In genomic region chr5:33712664-33713063, GRCh38 we compare ENCODE assay signal across 1 cellular context.
TF ChIP-seq lines count a peak whose summit lies in the region.

No MANE protein-coding gene starts in this region.

TF ChIP-seq in GM12878, 131 proteins besides CTCF, POLR2A, EP300 and RAD21 (continued from another document):
- TF ChIP-seq REST (IDR thresholded peaks at IDR 0.05; ENCODE audit: low read depth, low read length) (no peak), RCOR1 (conservative IDR thresholded peaks at IDR 0.05; ENCODE audit: low read depth, low read length) (no peak), PML (IDR thresholded peaks at IDR 0.05; ENCODE audit: low read length) (no peak), SUZ12 (IDR thresholded peaks at IDR 0.05; ENCODE audit: unreplicated experiment) (no peak), ZBED1 (IDR thresholded peaks at IDR 0.05; ENCODE audit: borderline replicate concordance) (no peak), SREBF2 (IDR thresholded peaks at IDR 0.05; ENCODE audit: low read length) (no peak), KAT2A (conservative IDR thresholded peaks at IDR 0.05; ENCODE audit: control insufficient read depth, low read depth, low read length) (no peak), ZNF622 (IDR thresholded peaks at IDR 0.05) (no peak), CREB1 (IDR thresholded peaks at IDR 0.05; ENCODE audit: low read depth) (no peak), CHD1 (IDR thresholded peaks at IDR 0.05; ENCODE audit: low read depth, low read length) (no peak), YY1 (IDR thresholded peaks at IDR 0.05; ENCODE audit: low read depth, low read length) (no peak), CBFB (IDR thresholded peaks at IDR 0.05; ENCODE audit: low read depth) (no peak), SMARCA5 (IDR thresholded peaks at IDR 0.05) (no peak), SP1 (IDR thresholded peaks at IDR 0.05; ENCODE audit: low read depth, low read length) (no peak)
- TF ChIP-seq, protein P1, sequence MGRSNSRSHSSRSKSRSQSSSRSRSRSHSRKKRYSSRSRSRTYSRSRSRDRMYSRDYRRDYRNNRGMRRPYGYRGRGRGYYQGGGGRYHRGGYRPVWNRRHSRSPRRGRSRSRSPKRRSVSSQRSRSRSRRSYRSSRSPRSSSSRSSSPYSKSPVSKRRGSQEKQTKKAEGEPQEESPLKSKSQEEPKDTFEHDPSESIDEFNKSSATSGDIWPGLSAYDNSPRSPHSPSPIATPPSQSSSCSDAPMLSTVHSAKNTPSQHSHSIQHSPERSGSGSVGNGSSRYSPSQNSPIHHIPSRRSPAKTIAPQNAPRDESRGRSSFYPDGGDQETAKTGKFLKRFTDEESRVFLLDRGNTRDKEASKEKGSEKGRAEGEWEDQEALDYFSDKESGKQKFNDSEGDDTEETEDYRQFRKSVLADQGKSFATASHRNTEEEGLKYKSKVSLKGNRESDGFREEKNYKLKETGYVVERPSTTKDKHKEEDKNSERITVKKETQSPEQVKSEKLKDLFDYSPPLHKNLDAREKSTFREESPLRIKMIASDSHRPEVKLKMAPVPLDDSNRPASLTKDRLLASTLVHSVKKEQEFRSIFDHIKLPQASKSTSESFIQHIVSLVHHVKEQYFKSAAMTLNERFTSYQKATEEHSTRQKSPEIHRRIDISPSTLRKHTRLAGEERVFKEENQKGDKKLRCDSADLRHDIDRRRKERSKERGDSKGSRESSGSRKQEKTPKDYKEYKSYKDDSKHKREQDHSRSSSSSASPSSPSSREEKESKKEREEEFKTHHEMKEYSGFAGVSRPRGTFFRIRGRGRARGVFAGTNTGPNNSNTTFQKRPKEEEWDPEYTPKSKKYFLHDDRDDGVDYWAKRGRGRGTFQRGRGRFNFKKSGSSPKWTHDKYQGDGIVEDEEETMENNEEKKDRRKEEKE (IDR thresholded peaks at IDR 0.05) = no peak
- TF ChIP-seq, protein P2, sequence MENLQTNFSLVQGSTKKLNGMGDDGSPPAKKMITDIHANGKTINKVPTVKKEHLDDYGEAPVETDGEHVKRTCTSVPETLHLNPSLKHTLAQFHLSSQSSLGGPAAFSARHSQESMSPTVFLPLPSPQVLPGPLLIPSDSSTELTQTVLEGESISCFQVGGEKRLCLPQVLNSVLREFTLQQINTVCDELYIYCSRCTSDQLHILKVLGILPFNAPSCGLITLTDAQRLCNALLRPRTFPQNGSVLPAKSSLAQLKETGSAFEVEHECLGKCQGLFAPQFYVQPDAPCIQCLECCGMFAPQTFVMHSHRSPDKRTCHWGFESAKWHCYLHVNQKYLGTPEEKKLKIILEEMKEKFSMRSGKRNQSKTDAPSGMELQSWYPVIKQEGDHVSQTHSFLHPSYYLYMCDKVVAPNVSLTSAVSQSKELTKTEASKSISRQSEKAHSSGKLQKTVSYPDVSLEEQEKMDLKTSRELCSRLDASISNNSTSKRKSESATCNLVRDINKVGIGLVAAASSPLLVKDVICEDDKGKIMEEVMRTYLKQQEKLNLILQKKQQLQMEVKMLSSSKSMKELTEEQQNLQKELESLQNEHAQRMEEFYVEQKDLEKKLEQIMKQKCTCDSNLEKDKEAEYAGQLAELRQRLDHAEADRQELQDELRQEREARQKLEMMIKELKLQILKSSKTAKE (IDR thresholded peaks at IDR 0.05; ENCODE audit: low read depth, poor library complexity, severe bottlenecking) = no peak
